In genomic region chrX:40996886-40997530, GRCh38 we compare ENCODE assay signal across 8 cellular contexts.
A peak's percentile ranks its signal among the peaks of the same experiment; 100 is the strongest.
DNase-seq lines count a peak whose midpoint lies in the region; ATAC-seq and TF ChIP-seq lines count a peak whose summit lies in the region.

No MANE protein-coding gene starts in this region.

- 57% methylated on average over 3 of the region's 3 CpGs for WGBS in liver

- no peaks in the 10 kb centered on the region for H3K36me3 ChIP-seq in brain microvascular endothelial cell (replicated peaks)
- H3K36me3 ChIP-seq in liver (ENCODE audit: control insufficient read depth in 4 of 4, insufficient read depth in 3 of 4, low read depth in 1 of 4, low read length in 3 of 4) = no peaks in the 10 kb centered on the region

- peak; percentile 28 for DNase-seq in NCI-H2227 treated with DMSO at 0.1 percent for 48 hours (lab: John Stamatoyannopoulos, UW)
- DNase-seq in brain microvascular endothelial cell = peak; percentile 48
- no peak for DNase-seq in NK-92 (lab: John Stamatoyannopoulos, UW; ENCODE audit: unreplicated experiment)
- DNase-seq in glomerular visceral epithelial cell (ENCODE audit: extremely low spot score) = no peak

- TF ChIP-seq CTCF in brain microvascular endothelial cell (IDR thresholded peaks at IDR 0.05; ENCODE audit: low read depth, low read length, missing control alignments) (no peak), liver (IDR thresholded peaks at IDR 0.05; ENCODE audit: low read depth, low read length, missing input control) (no peak)

- H3K9ac ChIP-seq in liver (ENCODE audit: low read depth in 1 of 2, low read length in 2 of 2) = no peak overlapping the region

- no peaks in the 10 kb centered on the region for H3K27me3 ChIP-seq in brain microvascular endothelial cell (replicated peaks)
- H3K27me3 ChIP-seq in liver (ENCODE audit: control insufficient read depth in 4 of 4, insufficient read depth in 4 of 4, low read length in 3 of 4) = no peaks in the 10 kb centered on the region

- H3K4me3 ChIP-seq in brain microvascular endothelial cell (ENCODE audit: low read depth, low read length) = no peak overlapping the region
- no peak overlapping the region for H3K4me3 ChIP-seq in liver (ENCODE audit: low read depth in 1 of 3, low read length in 3 of 3)

- ATAC-seq in GM19351 (IDR thresholded peaks at IDR 0.05; ENCODE audit: unreplicated experiment) (peak; percentile 72), HG03432 (IDR thresholded peaks at IDR 0.05; ENCODE audit: unreplicated experiment) (no peak), HG03196 (IDR thresholded peaks at IDR 0.05; ENCODE audit: unreplicated experiment) (no peak)

- peaks cover 0 to 8% (median 5%) of the 10 kb centered on the region in 4 donors for H3K4me1 ChIP-seq in liver (ENCODE audit: control insufficient read depth in 4 of 4, insufficient read depth in 4 of 4, low read length in 3 of 4)

- in situ Hi-C loops in brain microvascular endothelial cell (cut with HindIII; ENCODE audit: low pct_ligation_motif_present, low sequenced_read_pairs) = no loop called here

- peak in 1 of 2 donors; percentile 12 for TF ChIP-seq RAD21 in liver (IDR thresholded peaks at IDR 0.05)

- no peaks in the 10 kb centered on the region for H3K9me3 ChIP-seq in liver (ENCODE audit: control insufficient read depth in 4 of 4, low read length in 3 of 4)

- H3K27ac ChIP-seq in brain microvascular endothelial cell (peak overlapping the region; percentile 54), liver (ENCODE audit: low read depth in 1 of 2, low read length in 2 of 2) (no peak overlapping the region)

TF ChIP-seq in liver, 16 proteins besides CTCF, POLR2A, EP300 and RAD21:
- TF ChIP-seq MAX (IDR thresholded peaks at IDR 0.05) (no peak), YY1 (IDR thresholded peaks at IDR 0.05) (peak; percentile 81), EGR1 (IDR thresholded peaks at IDR 0.05; ENCODE audit: low read depth in 2 of 2) (no peak)
TF ChIP-seq in liver: peak in this region for 1.

Comparison
In these comparisons a context has a peak if more than half of its experiments do, and no peak if none do; other contexts are left out.
1. DNase-seq: peak in NCI-H2227 treated with DMSO at 0.1 percent for 48 hours (single experiment) and brain microvascular endothelial cell (single experiment); none in NK-92 (single experiment) and glomerular visceral epithelial cell (single experiment).